In the genomic region with DNA sequence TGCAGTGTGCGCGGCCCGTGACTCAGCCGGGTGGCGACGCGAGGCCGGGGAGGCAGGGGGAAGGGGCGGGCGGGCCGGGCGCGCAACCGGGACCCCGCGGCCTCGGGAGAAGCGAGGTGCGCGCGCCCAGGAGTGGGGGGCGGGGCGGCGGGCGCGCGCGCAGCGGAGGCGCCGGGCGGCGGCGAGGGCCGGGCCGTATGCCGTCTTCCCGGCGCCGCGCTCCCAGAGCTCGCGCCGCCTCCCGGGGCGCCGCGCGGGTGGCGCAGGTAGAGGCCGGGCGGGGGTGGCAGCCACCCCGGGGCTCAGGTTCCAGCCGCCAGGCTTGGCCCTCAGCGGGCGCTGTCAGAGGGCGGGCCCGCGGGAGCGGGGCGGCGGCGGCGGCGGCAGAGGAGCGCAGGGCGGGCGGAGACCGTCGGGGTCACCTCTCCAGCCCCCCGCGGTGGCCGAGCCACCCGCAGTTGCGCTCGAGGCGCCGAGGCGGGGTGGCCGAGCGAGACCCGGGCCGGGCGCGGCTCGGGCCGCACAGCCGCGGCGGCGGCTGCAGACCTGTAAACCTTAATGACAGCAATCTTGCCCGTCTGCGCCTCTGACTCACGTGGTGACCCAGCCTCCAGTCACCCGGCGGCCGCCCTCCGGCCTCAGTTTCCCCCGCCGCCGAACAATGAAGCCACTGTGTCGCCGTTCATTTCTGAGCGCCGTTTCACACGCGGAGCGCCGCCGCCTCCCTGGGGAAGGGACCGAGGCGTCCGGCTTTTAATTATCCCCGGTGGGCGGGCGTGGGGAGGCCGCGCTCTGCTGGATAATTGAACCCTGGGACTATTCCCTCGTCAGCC, we compare ENCODE assay signal across 8 cellular contexts. TPM values are rescaled to one million over a fixed set of nuclear protein-coding genes. Genes with fewer than 3 reads are reported as not detected.
DNase-seq lines count a peak whose midpoint lies in the region; ATAC-seq and TF ChIP-seq lines count a peak whose summit lies in the region.

No MANE protein-coding gene starts in this region.

- ATAC-seq in GM18520 (IDR thresholded peaks at IDR 0.05; ENCODE audit: unreplicated experiment), result peak; percentile 54
- peak; percentile 64 for ATAC-seq in HG03108 (IDR thresholded peaks at IDR 0.05; ENCODE audit: unreplicated experiment)
- peak; percentile 77 for ATAC-seq in Right ventricle myocardium superior (ENCODE audit: poor library complexity)
- peak; percentile 81 to 83 (median 82) for ATAC-seq in psoas muscle

- TSS peak; percentile 74 for BruUV-seq in PC-9 (replicated peaks; lab: Mats Ljungman, UMichigan)

- peak overlapping the region; percentile 89 for H3K4me2 ChIP-seq in PC-9

- POLR2A ChIA-PET in PC-9 (lab: Charles Lee; ENCODE audit: unreplicated experiment), result interaction anchor here (0.6 kb wide), 2 partner anchors 15 to 102 kb away, joined by 4 to 5 read pairs; no protein-coding TSS in a partner anchor

- H3K27ac ChIP-seq in PC-9, result peak overlapping the region; percentile 77
- H3K27ac ChIP-seq in psoas muscle, result peak overlapping the region; percentile 90

- WGBS in psoas muscle, 3 donors, result 1 to 3% (median 2%) methylated on average over 50 to 119 of the region's 119 CpGs

- peaks cover 29% of the 10 kb centered on the region for H3F3A ChIP-seq in PC-9 (ENCODE audit: insufficient read depth, low read depth)

- H3K36me3 ChIP-seq in PC-9 (ENCODE audit: low read depth), result no peaks in the 10 kb centered on the region
- no peaks in the 10 kb centered on the region for H3K36me3 ChIP-seq in psoas muscle (ENCODE audit: insufficient read depth in 1 of 2, low read depth in 1 of 2)

- H3K79me2 ChIP-seq in PC-9 (ENCODE audit: low read depth), result no peaks in the 10 kb centered on the region

- intact Hi-C loops in PC-9 (cut with micrococcal nuclease; ENCODE audit: unreplicated experiment) (no loop called here), Right ventricle myocardium superior (cut with DNase I) (no loop called here), psoas muscle (cut with DNase I) (loop anchor here in 1 of 2 donors (1.0 to 2.0 kb wide), 2 partner anchors 19 to 41 kb away; no protein-coding TSS in a partner anchor)

- no peaks in the 10 kb centered on the region for H3K9me2 ChIP-seq in PC-9 (ENCODE audit: insufficient read depth)

- H2AFZ ChIP-seq in PC-9, result peak overlapping the region; percentile 92

- CTCF ChIA-PET in PC-9 (lab: Charles Lee), result no interaction called here

- DNase-seq in 8988T, result peak; percentile 92
- DNase-seq in PC-9, result peak; percentile 49 to 74
- DNase-seq in activated gamma-delta T cell (lab: John Stamatoyannopoulos, UW), result peak; percentile 57
- DNase-seq in Right ventricle myocardium superior, result peak; percentile 64
- DNase-seq in psoas muscle, result peak; percentile 72 to 83
- DNase-seq in middle frontal gyrus (ENCODE audit: extremely low spot score, low spot score), result no peak

- no peaks in the 10 kb centered on the region for H3K9me3 ChIP-seq in PC-9 (ENCODE audit: insufficient read depth, low read depth)
- no peaks in the 10 kb centered on the region for H3K9me3 ChIP-seq in psoas muscle

- no peaks in the 10 kb centered on the region for H4K20me1 ChIP-seq in PC-9 (ENCODE audit: insufficient read depth)

- TF ChIP-seq CTCF in PC-9 (conservative IDR thresholded peaks at IDR 0.05) (no peak), psoas muscle (IDR thresholded peaks at IDR 0.05) (no peak)

- H3K27me3 ChIP-seq in PC-9 (ENCODE audit: insufficient read depth, low read depth), result no peaks in the 10 kb centered on the region
- H3K27me3 ChIP-seq in psoas muscle (ENCODE audit: insufficient read depth in 3 of 3, low read length in 2 of 3), result no peaks in the 10 kb centered on the region

- H3K4me3 ChIP-seq in PC-9 (peak overlapping the region; percentile 75), psoas muscle (peak overlapping the region; percentile 79)

- H3K4me1 ChIP-seq in PC-9 (replicated peaks; ENCODE audit: insufficient read depth), result peaks cover 33% of the 10 kb centered on the region
- no peaks in the 10 kb centered on the region for H3K4me1 ChIP-seq in psoas muscle

RNA-seq across cellular contexts. Expression of gene SMAD7, which starts 25.3 kb away (rescaled TPM):
- total RNA-seq in PC-9 (2021), result 5.0 and 5.8 TPM in 2 replicates
- total RNA-seq in Right ventricle myocardium superior, result 14.0 TPM
- total RNA-seq in psoas muscle, result 10 to 100 TPM in 2 of 4 donors, 1 to 10 TPM in 2; 8.4 to 14.7 (median 10.4) TPM
- polyA plus RNA-seq in psoas muscle, result 1 to 10 TPM; 5.4 to 6.1 (median 5.8) TPM
